ENCODE assay signal across 1 cellular context in the genomic region with DNA sequence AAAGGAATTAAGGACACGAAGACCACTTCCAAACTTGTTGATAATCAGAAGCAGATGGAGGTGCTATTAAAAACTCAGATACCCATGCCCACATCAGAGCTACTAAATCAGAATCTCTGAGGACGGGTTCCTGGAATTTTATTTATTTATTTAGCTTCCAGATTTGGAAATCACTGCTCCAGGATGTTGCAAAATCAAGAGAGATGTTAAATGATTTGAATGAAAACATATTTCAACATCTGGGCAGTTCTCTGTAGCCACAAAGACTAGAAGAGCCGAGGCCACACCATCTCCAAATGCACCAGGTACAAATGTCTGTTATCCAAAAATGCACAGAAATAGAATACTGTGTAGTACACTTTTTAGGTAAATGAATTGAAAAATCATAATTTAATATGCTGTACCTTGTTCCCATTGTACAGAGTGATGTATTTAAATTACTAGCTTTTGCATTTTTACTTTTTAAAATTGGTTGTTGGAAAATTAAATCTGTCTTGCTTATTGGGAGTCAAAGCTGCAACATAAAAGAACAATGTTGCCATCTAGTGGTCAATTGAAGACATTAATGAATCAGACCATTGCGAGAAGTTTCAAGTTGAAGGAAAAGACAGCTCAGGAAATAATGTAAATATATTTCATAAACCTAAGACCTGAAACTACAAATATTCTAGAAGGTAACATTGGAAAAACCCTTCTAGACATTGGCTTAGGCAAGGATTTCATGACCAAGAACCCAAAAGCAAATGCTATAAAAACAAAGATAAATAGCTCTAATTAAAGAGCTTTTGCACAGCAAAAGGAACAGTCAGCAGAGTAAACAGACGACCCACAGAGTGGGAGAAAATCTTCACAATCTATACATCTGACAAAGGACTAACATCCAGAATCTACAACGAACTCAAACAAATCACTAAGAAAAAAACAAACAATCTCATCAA.
TF ChIP-seq lines count a peak whose summit lies in the region.

No MANE protein-coding gene starts in this region.

TF ChIP-seq in K562, 482 proteins besides CTCF, POLR2A, EP300 and RAD21 (continued from another document):
- TF ChIP-seq DEAF1 (CRISPR knock-in tag; IDR thresholded peaks at IDR 0.05) (peak; percentile 40; the same call in 1 of the 2 replicates), SMC3 (conservative IDR thresholded peaks at IDR 0.05; ENCODE audit: insufficient read depth, low read depth, low read length) (peak; percentile 45; the same call in 1 of the 2 replicates)
